Comparison of ENCODE assay signal across 8 cellular contexts in the genomic region with DNA sequence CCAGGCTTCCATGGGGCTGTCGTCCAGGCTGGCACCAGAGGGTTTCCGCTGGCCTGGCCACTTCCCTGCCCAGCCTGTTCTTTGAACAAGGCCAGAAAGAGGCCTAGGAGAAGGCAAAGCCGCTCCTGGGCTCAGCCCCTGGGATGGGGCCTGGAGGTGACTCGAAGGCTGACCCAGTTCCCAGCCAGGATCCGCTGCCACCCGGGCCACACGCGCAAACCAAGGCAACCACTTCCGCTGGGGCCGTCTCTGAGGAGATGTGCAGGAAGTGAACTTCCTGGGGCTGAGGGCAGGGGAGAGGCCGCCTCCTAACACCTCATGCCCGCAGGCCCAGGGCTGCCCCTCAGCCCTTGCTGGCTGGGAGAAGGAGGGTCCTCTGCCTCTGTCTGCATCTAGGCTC. TPM values are rescaled to one million over a fixed set of nuclear protein-coding genes. Genes with fewer than 3 reads are reported as not detected.
DNase-seq lines count a peak whose midpoint lies in the region; ATAC-seq and TF ChIP-seq lines count a peak whose summit lies in the region.

No MANE protein-coding gene starts in this region.

- no peaks in the 10 kb centered on the region for H3K9me3 Mint-ChIP-seq in activated CD4-positive, alpha-beta memory T cell treated with anti-CD3 and anti-CD28 coated beads for 36 hours

- CTCF ChIA-PET in activated CD4-positive, alpha-beta memory T cell treated with anti-CD3 and anti-CD28 coated beads for 36 hours (lab: Charles Lee): interaction anchor here (0.8 to 4.2 kb wide), 9 partner anchors 9 to 69 kb away, joined by 3 to 21 read pairs (median 7); a partner anchor contains a TSS

- peak overlapping the region; percentile 89 for H3K27ac Mint-ChIP-seq in activated CD4-positive, alpha-beta memory T cell treated with anti-CD3 and anti-CD28 coated beads for 36 hours

- no peak overlapping the region for H3K4me3 ChIP-seq in gastroesophageal sphincter
- no peak overlapping the region for H3K4me3 ChIP-seq in trophoblast cell (ENCODE audit: low read depth, low read length)

- no peak for TF ChIP-seq EP300 in gastroesophageal sphincter (IDR thresholded peaks at IDR 0.05)

- no peaks in the 10 kb centered on the region for H3K9me3 ChIP-seq in gastroesophageal sphincter
- no peaks in the 10 kb centered on the region for H3K9me3 ChIP-seq in trophoblast cell (ENCODE audit: insufficient read depth, low read depth, low read length)

- intact Hi-C loops in activated CD4-positive, alpha-beta memory T cell treated with anti-CD3 and anti-CD28 coated beads for 36 hours (cut with micrococcal nuclease): loop anchor here (1.0 kb wide), 2 partner anchors 9 to 13 kb away; no protein-coding TSS in a partner anchor

- H4K12ac ChIP-seq in trophoblast cell (ENCODE audit: low read depth, low read length): no peak overlapping the region

- peak overlapping the region; percentile 63 for H3K4me3 Mint-ChIP-seq in activated CD4-positive, alpha-beta memory T cell treated with anti-CD3 and anti-CD28 coated beads for 36 hours

- no peaks in the 10 kb centered on the region for H3K27me3 Mint-ChIP-seq in activated CD4-positive, alpha-beta memory T cell treated with anti-CD3 and anti-CD28 coated beads for 36 hours

- no peak overlapping the region for H2AFZ ChIP-seq in trophoblast cell (ENCODE audit: insufficient read depth, low read length, poor library complexity)

- H3K27me3 ChIP-seq in gastroesophageal sphincter: no peaks in the 10 kb centered on the region
- H3K27me3 ChIP-seq in trophoblast cell (ENCODE audit: insufficient read depth, low read length): no peaks in the 10 kb centered on the region

- H4K8ac ChIP-seq in trophoblast cell (ENCODE audit: low read depth, low read length): no peak overlapping the region

- H3K14ac ChIP-seq in trophoblast cell (ENCODE audit: low read length): no peak overlapping the region

- no peak overlapping the region for H3K4ac ChIP-seq in trophoblast cell (ENCODE audit: low read depth, low read length)

- H3K36me3 Mint-ChIP-seq in activated CD4-positive, alpha-beta memory T cell treated with anti-CD3 and anti-CD28 coated beads for 36 hours: peaks cover 13% of the 10 kb centered on the region

- peaks cover 58% of the 10 kb centered on the region for H3K4me1 Mint-ChIP-seq in activated CD4-positive, alpha-beta memory T cell treated with anti-CD3 and anti-CD28 coated beads for 36 hours (ENCODE audit: low read depth)

- no peak overlapping the region for H3K4me2 ChIP-seq in trophoblast cell (ENCODE audit: low read length)

- H3K4me1 ChIP-seq in gastroesophageal sphincter (peaks cover 0 to 83% (median 56%) of the 10 kb centered on the region in 3 donors), trophoblast cell (ENCODE audit: control insufficient read depth in 1 of 2, insufficient read depth in 2 of 2, low read length in 2 of 2) (peaks cover 4% of the 10 kb centered on the region in 2 experiments)

- no peak overlapping the region for H2BK120ac ChIP-seq in trophoblast cell (ENCODE audit: insufficient read depth, low read length, poor library complexity)

- no peaks in the 10 kb centered on the region for H3K79me1 ChIP-seq in trophoblast cell (ENCODE audit: low read length)

- TF ChIP-seq CTCF in gastroesophageal sphincter (IDR thresholded peaks at IDR 0.05): no peak

- no peak overlapping the region for H3K18ac ChIP-seq in trophoblast cell (ENCODE audit: low read length)

- ATAC-seq in GM19035 (IDR thresholded peaks at IDR 0.05; ENCODE audit: unreplicated experiment): peak; percentile 80
- ATAC-seq in HG03521 (IDR thresholded peaks at IDR 0.05; ENCODE audit: unreplicated experiment): peak; percentile 50
- no peak for ATAC-seq in gastroesophageal sphincter

- H2AK5ac ChIP-seq in trophoblast cell (ENCODE audit: low read length): no peak overlapping the region

- H3K79me2 ChIP-seq in trophoblast cell (ENCODE audit: control insufficient read depth, insufficient read depth, low read length, poor library complexity): no peaks in the 10 kb centered on the region

- no peak overlapping the region for H4K91ac ChIP-seq in trophoblast cell (ENCODE audit: low read depth, low read length)

- H3K36me3 ChIP-seq in gastroesophageal sphincter (peaks cover 0 to 30% of the 10 kb centered on the region in 2 donors), trophoblast cell (ENCODE audit: control insufficient read depth in 1 of 2, insufficient read depth in 2 of 2, low read length in 2 of 2) (peaks cover 12 to 13% of the 10 kb centered on the region in 2 experiments)

- H3K27ac ChIP-seq in gastroesophageal sphincter (peak overlapping the region in 3 of 4 donors; percentile 69 to 82 (median 75)), trophoblast cell (ENCODE audit: low read depth, low read length) (no peak overlapping the region)

- H3K23ac ChIP-seq in trophoblast cell (ENCODE audit: low read length): no peak overlapping the region

- H2BK5ac ChIP-seq in trophoblast cell (ENCODE audit: low read depth, low read length, poor library complexity): no peak overlapping the region

- no peak overlapping the region for H2BK12ac ChIP-seq in trophoblast cell (ENCODE audit: low read length)

- 40% methylated on average over 1 of the region's 12 CpGs; no CpG with 5 or more reads in 1 of the 2 donors for WGBS in gastroesophageal sphincter (ENCODE audit: low coverage in 1 of 2), 2 donors
- WGBS in trophoblast cell (ENCODE audit: extremely low coverage, insufficient coverage, insufficient read length): no CpG with 5 or more reads among the region's 12 CpGs

- no peak for TF ChIP-seq POLR2A in gastroesophageal sphincter (IDR thresholded peaks at IDR 0.05)

- DNase-seq in activated CD4-positive, alpha-beta memory T cell treated with anti-CD3 and anti-CD28 coated beads for 36 hours: peak; percentile 94
- DNase-seq in stimulated activated CD8-positive, alpha-beta memory T cell treated with anti-CD3 and anti-CD28 coated beads, Interleukin-15, amount 100 ng/mL, for 1 hour (ENCODE audit: low read depth): peak; percentile 67
- DNase-seq in NCI-H748 treated with DMSO at 0.1 percent for 48 hours (lab: John Stamatoyannopoulos, UW): no peak
- no peak for DNase-seq in cerebellar cortex (ENCODE audit: low spot score)
- no peak for DNase-seq in trophoblast cell

- POLR2A ChIA-PET in activated CD4-positive, alpha-beta memory T cell treated with anti-CD3 and anti-CD28 coated beads for 36 hours (lab: Charles Lee): interaction anchor here (2.2 to 6.3 kb wide), 2 partner anchors 8 to 13 kb away, joined by 16 to 37 read pairs; a partner anchor contains a TSS

- no peak overlapping the region for H3K9ac ChIP-seq in trophoblast cell (ENCODE audit: low read length)

RNA-seq across cellular contexts. Expression of a gene that starts 15.2 kb away (rescaled TPM):
- 10 to 100 TPM; 23.6 to 24.3 TPM for total RNA-seq in activated CD4-positive, alpha-beta memory T cell treated with anti-CD3 and anti-CD28 coated beads for 36 hours
- total RNA-seq in gastroesophageal sphincter: 10 to 100 TPM; 28.6 to 49.1 (median 38.8) TPM
- polyA plus RNA-seq in trophoblast cell (2013): 37.2 and 41.2 TPM in 2 replicates

RNA-seq across cellular contexts. Expression of a gene that starts 34.6 kb away (rescaled TPM):
- 10 to 100 TPM; 32.6 to 32.8 TPM for total RNA-seq in activated CD4-positive, alpha-beta memory T cell treated with anti-CD3 and anti-CD28 coated beads for 36 hours
- total RNA-seq in gastroesophageal sphincter: 10 to 100 TPM; 37.6 to 62.1 (median 49.7) TPM
- 17.9 and 18.2 TPM in 2 replicates for polyA plus RNA-seq in trophoblast cell (2013)

Comparison
In these comparisons a context has a peak if more than half of its experiments do, and no peak if none do; other contexts are left out.
1. DNase-seq: peak in activated CD4-positive, alpha-beta memory T cell treated with anti-CD3 and anti-CD28 coated beads for 36 hours (single experiment) and stimulated activated CD8-positive, alpha-beta memory T cell treated with anti-CD3 and anti-CD28 coated beads, Interleukin-15, amount 100 ng/mL, for 1 hour (single experiment); none in NCI-H748 treated with DMSO at 0.1 percent for 48 hours (single experiment), cerebellar cortex (single experiment) and trophoblast cell (0 of 2).